ENCODE assay signal across 27 cellular contexts in the genomic region with DNA sequence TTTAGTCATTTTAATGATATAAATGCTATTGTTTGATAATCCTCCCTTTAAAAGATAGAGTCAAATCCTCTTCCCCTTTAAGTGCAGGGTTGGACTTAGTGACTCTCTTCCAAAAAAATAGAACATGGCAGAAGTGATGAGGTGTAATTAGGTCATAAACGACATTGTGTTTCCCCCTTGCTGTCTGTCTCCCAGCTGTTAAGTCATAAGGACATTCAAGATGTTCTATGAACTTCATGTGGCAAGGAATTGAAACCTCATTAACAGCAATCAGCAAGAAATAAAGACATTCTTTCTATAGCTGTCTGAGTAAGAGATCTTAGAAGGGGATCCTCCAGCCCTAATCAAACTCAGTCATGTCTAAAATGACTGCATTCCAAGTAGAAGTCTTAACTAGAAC. TPM values are rescaled to one million over a fixed set of nuclear protein-coding genes. Genes with fewer than 3 reads are reported as not detected.
A peak's percentile ranks its signal among the peaks of the same experiment; 100 is the strongest.
DNase-seq lines count a peak whose midpoint lies in the region; ATAC-seq, FAIRE-seq and TF ChIP-seq lines count a peak whose summit lies in the region.
"Had no signal": no experiment of that assay in that cellular context is flagged by ENCODE, and none has a peak within 500 bp of the region (broad histone marks: within the 10 kb centered on the region; RNA-seq: fewer than 3 reads in every experiment).

No MANE protein-coding gene starts in this region.

- H3K4me1 ChIP-seq in OCI-LY3 (ENCODE audit: low read length) (peaks cover 22% of the 10 kb centered on the region), K562 (replicated peaks in 1 of 2; ENCODE audit: control insufficient read depth in 2 of 2, insufficient read depth in 2 of 2, low read length in 2 of 2) (0 out of 5 replicates have a peak, but pooled peaks cover 2 to 6% of the 10 kb centered on the region in 2 experiments), PC-3 (ENCODE audit: insufficient read depth, low read length) (peaks cover 11% of the 10 kb centered on the region; the same call in 1 of the 2 replicates)

- H4K20me1 ChIP-seq in OCI-LY3 (ENCODE audit: insufficient read depth, low read length), result no peaks in the 10 kb centered on the region
- no peaks in the 10 kb centered on the region for H4K20me1 ChIP-seq in K562 (replicated peaks; ENCODE audit: control insufficient read depth, insufficient read depth, low read length)
- H4K20me1 ChIP-seq in PC-3 (ENCODE audit: low read length), result no peaks in the 10 kb centered on the region

- H3K4me3 ChIP-seq in OCI-LY3 (ENCODE audit: low read length) (no peak overlapping the region), K562 (no peak overlapping the region), PC-3 (ENCODE audit: low read length) (no peak overlapping the region)
- H3K4me3 ChIP-seq: A549, SK-N-MC had no signal

- ATAC-seq in K562 (no peak), GM21390 (IDR thresholded peaks at IDR 0.05; ENCODE audit: unreplicated experiment) (no peak), PC-3 (no peak)
- ATAC-seq: A549; CD8-positive, alpha-beta T cell; T-helper 17 cell had no signal

- no TSS peak for BruUV-seq in K562 (replicated peaks; lab: Mats Ljungman, UMichigan)
- BruUV-seq in PC-3 (replicated peaks; lab: Mats Ljungman, UMichigan), result no TSS peak

- TF ChIP-seq EP300 in K562 (IDR thresholded peaks at IDR 0.05; ENCODE audit: low read length), result no peak

- no peak for TF ChIP-seq CTCF in OCI-LY3 (IDR thresholded peaks at IDR 0.05; ENCODE audit: low read depth, low read length)
- no peak for TF ChIP-seq CTCF in K562 (IDR thresholded peaks at IDR 0.05 in 2 of 3, conservative IDR thresholded peaks at IDR 0.05 in 1 of 3; ENCODE audit: insufficient read depth in 2 of 3, low read depth in 1 of 3, low read length in 3 of 3)
- TF ChIP-seq CTCF in PC-3 (conservative IDR thresholded peaks at IDR 0.05; ENCODE audit: low read depth, low read length), result no peak

- WGBS in K562 (ENCODE audit: insufficient coverage, low coverage, missing lambda C conversion rate), result 0% methylated on average over 1 of the region's 1 CpG

- CTCF ChIA-PET in K562 (lab: Yijun Ruan, JAX; ENCODE audit: low intra/inter-chr PET ratio), result no interaction called here
- CTCF ChIA-PET in PC-3 (lab: Charles Lee), result no interaction called here

- no peaks in the 10 kb centered on the region for H3K36me3 ChIP-seq in OCI-LY3 (replicated peaks; ENCODE audit: low read depth, low read length)
- H3K36me3 ChIP-seq in K562 (ENCODE audit: control insufficient read depth, insufficient read depth, low read length), result no peaks in the 10 kb centered on the region; the same call in 2 of the 3 replicates
- H3K36me3 ChIP-seq in PC-3 (ENCODE audit: low read depth, low read length), result no peaks in the 10 kb centered on the region
- H3K36me3 ChIP-seq: Peyer's patch had no signal

- H3K9me2 ChIP-seq in PC-3 (replicated peaks; ENCODE audit: low read length), result no peaks in the 10 kb centered on the region

- POLR2A ChIA-PET in K562 (lab: Yijun Ruan, JAX) (no interaction called here), PC-3 (lab: Charles Lee; ENCODE audit: unreplicated experiment) (no interaction called here)

- H3K9me3 ChIP-seq in OCI-LY3 (ENCODE audit: insufficient read depth, low read length) (no peaks in the 10 kb centered on the region), K562 (replicated peaks; ENCODE audit: control insufficient read depth, insufficient read depth, low read depth, low read length) (no peaks in the 10 kb centered on the region), PC-3 (ENCODE audit: low read length) (no peaks in the 10 kb centered on the region)
- H3K9me3 ChIP-seq: A549, Peyer's patch had no signal

- H3F3A ChIP-seq in PC-3 (ENCODE audit: low read length, unreplicated experiment), result no peaks in the 10 kb centered on the region

- no peaks in the 10 kb centered on the region for H3K9me1 ChIP-seq in K562 (ENCODE audit: control insufficient read depth, insufficient read depth, low read length)

- no peak for TF ChIP-seq POLR2A in GM12892 (IDR thresholded peaks at IDR 0.05; ENCODE audit: low read depth, low read length)
- TF ChIP-seq POLR2A in K562 (conservative IDR thresholded peaks at IDR 0.05), result no peak

- FAIRE-seq in GM12892 (lab: Jason Lieb, UNC) (peak; percentile 9), K562 (lab: Jason Lieb, UNC) (no peak)
- FAIRE-seq: A549, H1 had no signal

- H2AFZ ChIP-seq in OCI-LY3 (ENCODE audit: low read depth, low read length), result no peak overlapping the region
- H2AFZ ChIP-seq in K562 (ENCODE audit: low read depth, low read length), result 0 out of 2 replicates have a peak overlapping the region, but pooled peaks have one; percentile 23
- no peak overlapping the region for H2AFZ ChIP-seq in PC-3 (ENCODE audit: low read length)

- H3K79me2 ChIP-seq in OCI-LY3 (ENCODE audit: low read length), result peaks cover 17% of the 10 kb centered on the region
- peaks cover 15% of the 10 kb centered on the region for H3K79me2 ChIP-seq in K562 (ENCODE audit: control insufficient read depth, insufficient read depth, low read length)
- peaks cover 15% of the 10 kb centered on the region for H3K79me2 ChIP-seq in PC-3 (ENCODE audit: low read length)

- DNase-seq in GM12892 (ENCODE audit: insufficient read length) (no peak), K562 (ENCODE audit: extremely low read depth in 1 of 4, low spot score in 3 of 4) (no peak), COR-L47 (lab: John Stamatoyannopoulos, UW) (no peak), PC-3 (no peak), NCI-H2081 treated with DMSO at 0.1 percent for 48 hours (lab: John Stamatoyannopoulos, UW) (no peak)
- DNase-seq: CD8-positive, alpha-beta T cell; DMS 273 treated with DMSO at 0.1 percent for 48 hours; DMS79; HCEC 1CT; IMR-90; NCI-H1048; NCI-H1417 treated with DMSO at 0.1 percent for 48 hours; NCI-H1694 treated with DMSO at 0.1 percent for 48 hours; NCI-H2081; NCI-H2171; NCI-H345; NCI-H510A treated with DMSO at 0.1 percent for 48 hours; Peyer's patch; SIG-M5; T-helper 17 cell had no signal

- intact Hi-C loops in K562 (cut with micrococcal nuclease) (no loop called here), PC-3 (cut with micrococcal nuclease) (no loop called here)

- H3K27me3 ChIP-seq in OCI-LY3 (ENCODE audit: low read depth, low read length) (no peaks in the 10 kb centered on the region), K562 (ENCODE audit: control insufficient read depth in 2 of 2, insufficient read depth in 2 of 2, low read length in 2 of 2) (no peaks in the 10 kb centered on the region), PC-3 (ENCODE audit: low read length) (no peaks in the 10 kb centered on the region)
- H3K27me3 ChIP-seq: Peyer's patch had no signal

- H3K27ac ChIP-seq in OCI-LY3 (ENCODE audit: low read length) (no peak overlapping the region), K562 (ENCODE audit: extremely low read depth, low read depth, low read length) (no peak overlapping the region), PC-3 (ENCODE audit: low read length) (no peak overlapping the region)
- H3K27ac ChIP-seq: A549, C4-2B, KMS-11, Peyer's patch, SK-N-MC had no signal

- H3K4me2 ChIP-seq in OCI-LY3 (ENCODE audit: low read length) (peak overlapping the region; percentile 92; the same call in 1 of the 2 replicates), K562 (ENCODE audit: insufficient read depth, low read length) (no peak overlapping the region), PC-3 (ENCODE audit: low read length) (no peak overlapping the region)
- H3K4me2 ChIP-seq: KMS-11 had no signal

- no peak for TF ChIP-seq RAD21 in K562 (CRISPR knock-in tag; conservative IDR thresholded peaks at IDR 0.05 in 1 of 2, IDR thresholded peaks at IDR 0.05 in 1 of 2)

- H3K9ac ChIP-seq in OCI-LY3 (ENCODE audit: low read length) (no peak overlapping the region), K562 (ENCODE audit: insufficient read depth in 1 of 2, low read depth in 2 of 2, low read length in 2 of 2) (no peak overlapping the region), PC-3 (ENCODE audit: low read length) (no peak overlapping the region)
- H3K9ac ChIP-seq: KMS-11 had no signal

- in situ Hi-C loops in K562 (cut with MboI), result loop anchor here (25.0 kb wide), 1 partner anchor 377 kb away; no protein-coding TSS in a partner anchor

RNA-seq across cellular contexts. Expression of gene SLC25A46, which starts 3.3 kb away (rescaled TPM):
- polyA plus RNA-seq in GM12892 (2012; ENCODE audit: missing spikeins), result 43.7 TPM
- 6.9 and 21.1 TPM in 2 replicates for total RNA-seq in K562 (2011; cell fraction: chromatin; rRNA removed; ENCODE audit: low replicate concordance)
- 6.0 and 6.3 TPM in 2 replicates for total RNA-seq in K562 (2011; cell fraction: nucleolus; rRNA removed)
- total RNA-seq in K562 (2011; cell fraction: nucleoplasm; rRNA removed), result 9.1 and 19.6 TPM in 2 replicates
- total RNA-seq in K562 (2014; rRNA removed) (30.2 and 32.2 TPM in 2 replicates), K562 (2014; rRNA removed; fragmentation: Illumina TruSeq; extraction: Trizol) (46.7 and 49.9 TPM in 2 replicates), K562 (2015; rRNA removed; fragmentation: Illumina TruSeq; extraction: Trizol) (44.2 and 47.3 TPM in 2 replicates), K562 (2021) (33.1 and 36.8 TPM in 2 replicates), PC-3 (2014; rRNA removed) (31.4 and 42.1 TPM in 2 replicates)
- polyA plus RNA-seq in K562 (2011; rRNA removed) (26.2 and 33.3 TPM in 2 replicates), K562 (2014; fragmentation: Illumina TruSeq; extraction: Trizol) (27.4 and 31.8 TPM in 2 replicates), K562 (2014; fragmentation: Nextera tagmentation; extraction: Ambion mirVana) (10 to 100 TPM in 1 of 2 experiments, 1 to 10 TPM in 1; 7.8 to 13.1 TPM), K562 (2014; rRNA removed) (21.7 and 23.1 TPM in 2 replicates)
- polyA plus RNA-seq in K562 (2011; cell fraction: cytosol; rRNA removed), result 14.3 and 14.5 TPM in 2 replicates
- polyA plus RNA-seq in K562 (2011; cell fraction: nucleus; rRNA removed), result 11.9 and 15.2 TPM in 2 replicates
- polyA plus RNA-seq in K562 (2012), result 24.5 and 26.9 TPM in 2 replicates
- polyA minus RNA-seq in K562 (2011; rRNA and poly(A)+ RNA removed), result 59.7 and 64.7 TPM in 2 replicates
- polyA minus RNA-seq in K562 (2011; cell fraction: cytosol; rRNA and poly(A)+ RNA removed), result 19.0 and 25.4 TPM in 2 replicates
- polyA minus RNA-seq in K562 (2011; cell fraction: nucleus; rRNA and poly(A)+ RNA removed), result 12.9 and 21.1 TPM in 2 replicates

RNA-seq across cellular contexts. Expression of gene TMEM232, which starts 9.1 kb away (rescaled TPM):
- polyA plus RNA-seq in GM12892 (2012; ENCODE audit: missing spikeins), result 2.2 TPM
- total RNA-seq in K562 (2011; cell fraction: chromatin; rRNA removed; ENCODE audit: low replicate concordance), result 0.84 TPM in 1 of 2 replicates, not detected in the other
- total RNA-seq in K562 (2011; cell fraction: nucleolus; rRNA removed), result not detected in 2 replicates
- 0.59 TPM in 1 of 2 replicates, not detected in the other for total RNA-seq in K562 (2011; cell fraction: nucleoplasm; rRNA removed)
- 0.12 and 0.86 TPM in 2 replicates for total RNA-seq in K562 (2014; rRNA removed)
- 0.54 and 0.91 TPM in 2 replicates for total RNA-seq in K562 (2014; rRNA removed; fragmentation: Illumina TruSeq; extraction: Trizol)
- 1.2 and 2.2 TPM in 2 replicates for total RNA-seq in K562 (2015; rRNA removed; fragmentation: Illumina TruSeq; extraction: Trizol)
- 0.40 and 0.54 TPM in 2 replicates for total RNA-seq in K562 (2021)
- 0.31 and 0.38 TPM in 2 replicates for polyA plus RNA-seq in K562 (2011; rRNA removed)
- polyA plus RNA-seq in K562 (2011; cell fraction: cytosol; rRNA removed), result 0.24 TPM in 1 of 2 replicates, not detected in the other
- polyA plus RNA-seq in K562 (2011; cell fraction: nucleus; rRNA removed), result 0.46 TPM in 1 of 2 replicates, not detected in the other
- 0.98 and 2.0 TPM in 2 replicates for polyA plus RNA-seq in K562 (2012)
- 0.36 and 0.69 TPM in 2 replicates for polyA plus RNA-seq in K562 (2014; fragmentation: Illumina TruSeq; extraction: Trizol)
- under 1 TPM; 0.41 to 0.58 TPM for polyA plus RNA-seq in K562 (2014; fragmentation: Nextera tagmentation; extraction: Ambion mirVana)
- 0.09 and 0.77 TPM in 2 replicates for polyA plus RNA-seq in K562 (2014; rRNA removed)
- 0.84 and 1.1 TPM in 2 replicates for polyA minus RNA-seq in K562 (2011; rRNA and poly(A)+ RNA removed)
- polyA minus RNA-seq in K562 (2011; cell fraction: cytosol; rRNA and poly(A)+ RNA removed), result not detected in 2 replicates
- 0.94 and 2.0 TPM in 2 replicates for polyA minus RNA-seq in K562 (2011; cell fraction: nucleus; rRNA and poly(A)+ RNA removed)
- 1.4 TPM in 1 of 2 replicates, not detected in the other for total RNA-seq in PC-3 (2014; rRNA removed)
